ENCODE assay signal across 36 cellular contexts in the genomic region with DNA sequence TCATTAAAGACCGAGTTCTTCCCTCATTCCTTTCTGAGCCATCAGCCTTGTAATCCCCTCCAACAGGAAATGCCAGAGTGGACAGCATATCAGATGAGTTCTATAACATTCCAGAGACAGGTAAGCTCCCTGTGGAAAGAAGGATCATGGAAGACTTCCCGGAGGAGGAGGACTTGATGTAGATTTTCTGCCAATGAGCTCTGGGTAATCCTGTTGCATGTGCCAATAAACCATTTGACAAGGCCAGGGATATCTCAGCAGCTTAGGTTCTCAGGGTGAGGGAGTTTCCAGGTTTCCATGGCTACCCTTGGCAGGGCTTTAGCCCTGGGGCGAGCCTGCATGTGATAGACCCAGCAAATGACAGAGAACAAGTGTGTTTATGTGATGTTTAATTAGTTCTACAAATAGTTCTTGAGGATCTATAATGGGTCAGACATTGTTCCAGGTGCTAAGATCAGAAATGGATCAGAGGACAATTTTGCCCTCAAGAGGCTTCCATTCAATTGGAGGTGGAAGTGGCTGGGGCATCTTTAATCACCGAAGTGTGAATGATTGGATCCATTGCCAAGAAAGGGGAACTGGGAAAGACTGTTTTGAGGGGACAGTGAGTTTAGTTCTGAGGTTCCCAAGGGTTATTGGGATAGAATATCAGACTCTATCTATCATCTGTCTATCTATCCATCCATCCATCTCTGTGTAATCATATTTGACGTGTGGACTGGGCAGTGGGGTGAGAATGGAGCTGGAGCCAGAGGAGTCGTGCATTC. TPM values are rescaled to one million over a fixed set of nuclear protein-coding genes. Genes with fewer than 3 reads are reported as not detected.
DNase-seq lines count a peak whose midpoint lies in the region; ATAC-seq, FAIRE-seq and TF ChIP-seq lines count a peak whose summit lies in the region.
"Had no signal": no experiment of that assay in that cellular context is flagged by ENCODE, and none has a peak within 500 bp of the region (broad histone marks: within the 10 kb centered on the region; RNA-seq: fewer than 3 reads in every experiment).

No MANE protein-coding gene starts in this region.

- no peak for TF ChIP-seq POLR2A in GM12891 (IDR thresholded peaks at IDR 0.05; ENCODE audit: low read depth, low read length)

- ATAC-seq in HG03342 (IDR thresholded peaks at IDR 0.05; ENCODE audit: unreplicated experiment): no peak
- ATAC-seq: activated naive CD8-positive, alpha-beta T cell treated with anti-CD3 and anti-CD28 coated beads, Interleukin-2, amount 50 U/mL, for 24 hours; activated T-cell treated with anti-CD3 and anti-CD28 coated beads, Interleukin-2, amount 50 U/mL, for 72 hours; CD8-positive, alpha-beta T cell; effector memory CD8-positive, alpha-beta T cell; GM23338; sciatic nerve had no signal

- FAIRE-seq in GM12891 (lab: Jason Lieb, UNC): peak; percentile 64
- FAIRE-seq: A204.1, astrocyte, TTC549 had no signal

- DNase-seq in NCI-H748 (lab: John Stamatoyannopoulos, UW; ENCODE audit: unreplicated experiment): peak; percentile 42
- no peak for DNase-seq in NCI-H748 treated with DMSO at 0.1 percent for 48 hours (lab: John Stamatoyannopoulos, UW)
- DNase-seq in GM12891 (ENCODE audit: insufficient read length, low spot score): no peak
- peak; percentile 46 for DNase-seq in RPMI7951 (ENCODE audit: low read depth)
- peak; percentile 24 for DNase-seq in mesenteric fat pad (ENCODE audit: low spot score)
- DNase-seq in NOMO-1 (lab: John Stamatoyannopoulos, UW; ENCODE audit: unreplicated experiment in 2 of 2): no peak
- no peak for DNase-seq in SW 1271 (lab: John Stamatoyannopoulos, UW)
- DNase-seq: activated CD4-positive, alpha-beta T cell treated with anti-CD3 and anti-CD28 coated beads, Interleukin-2, amount 50 U/mL, for 4 hours; activated naive CD4-positive, alpha-beta T cell; activated naive CD8-positive, alpha-beta T cell treated with anti-CD3 and anti-CD28 coated beads, Interleukin-2, amount 50 U/mL, for 24 hours; activated T-cell treated with anti-CD3 and anti-CD28 coated beads, Interleukin-2, amount 50 U/mL, for 72 hours; AML-193; caudate nucleus; CD8-positive, alpha-beta T cell; effector memory CD8-positive, alpha-beta T cell; KBM-7; mesenchymal stem cell; NCI-H1105 treated with DMSO at 0.1 percent for 48 hours; NCI-H1930; NCI-H526; stimulated activated CD4-positive, alpha-beta T cell treated with anti-CD3 and anti-CD28 coated beads, Interleukin-4, amount 100 ng/mL, for 1 hour; tibial artery had no signal

TF ChIP-seq in GM12891, 5 proteins besides CTCF, POLR2A, EP300 and RAD21:
- peak; percentile 74 for TF ChIP-seq SPI1 (IDR thresholded peaks at IDR 0.05; ENCODE audit: low read depth, low read length)
- no peak for TF ChIP-seq PAX5 (IDR thresholded peaks at IDR 0.05; ENCODE audit: insufficient read depth, low read length, severe bottlenecking)
- TF ChIP-seq POU2F2 (IDR thresholded peaks at IDR 0.05; ENCODE audit: low read depth, low read length): no peak
TF ChIP-seq in GM12891: peak in this region for 1.

RNA-seq across cellular contexts. Expression of gene PLA2G5, which starts 6.9 kb away (rescaled TPM):
- polyA plus RNA-seq in GM12891 (2012; ENCODE audit: low read depth, missing spikeins): 0.28 TPM
- total RNA-seq in RPMI7951 (2014; rRNA removed; shearing (Covaris generic)): not detected in 2 replicates
- total RNA-seq in mesenteric fat pad: 5.5 TPM
- total RNA-seq: activated T-cell treated with anti-CD3 and anti-CD28 coated beads, Interleukin-2, amount 50 U/mL, for 72 hours; astrocyte; CD8-positive, alpha-beta T cell; epithelial cell of proximal tubule; G401; GM23338; HT-29; MCF 10A; myocyte; T-helper 1 cell treated with Interleukin-12 subunit alpha and Interleukin-12 subunit beta and Interleukin-4 antibody, amounts not matched to agents 30 ng/mL and 1 ng/mL, for 36 hours had no signal
- polyA plus RNA-seq: GM23338 had no signal

RNA-seq across cellular contexts. Expression of gene PLA2G2D, which starts 42.5 kb away (rescaled TPM):
- polyA plus RNA-seq in GM12891 (2012; ENCODE audit: low read depth, missing spikeins): 0.22 TPM
- not detected in 2 replicates for total RNA-seq in RPMI7951 (2014; rRNA removed; shearing (Covaris generic))
- total RNA-seq in mesenteric fat pad: not detected
- total RNA-seq: activated T-cell treated with anti-CD3 and anti-CD28 coated beads, Interleukin-2, amount 50 U/mL, for 72 hours; astrocyte; CD8-positive, alpha-beta T cell; epithelial cell of proximal tubule; G401; glomerular endothelial cell; GM23338; HT-29; MCF 10A; myocyte; posterior vena cava; sciatic nerve; T-helper 1 cell treated with Interleukin-12 subunit alpha and Interleukin-12 subunit beta and Interleukin-4 antibody, amounts not matched to agents 30 ng/mL and 1 ng/mL, for 36 hours had no signal
- polyA plus RNA-seq: GM23338 had no signal

Comparison
In these comparisons a context has a peak if more than half of its experiments do, and no peak if none do; other contexts are left out.
1. DNase-seq: peak in NCI-H748 (single experiment), RPMI7951 (single experiment) and mesenteric fat pad (single experiment); none in NCI-H748 treated with DMSO at 0.1 percent for 48 hours (single experiment), GM12891 (single experiment), NOMO-1 (0 of 2) and SW 1271 (0 of 2).